7 cellular contexts compared by ENCODE assay signal in genomic region chr22:43152355-43153071, GRCh38. TPM values are rescaled to one million over a fixed set of nuclear protein-coding genes. Genes with fewer than 3 reads are reported as not detected.
DNase-seq lines count a peak whose midpoint lies in the region; ATAC-seq and TF ChIP-seq lines count a peak whose summit lies in the region.

No MANE protein-coding gene starts in this region.

- H3K27ac ChIP-seq in PC-3 (ENCODE audit: low read length): peak overlapping the region; percentile 73

- no peak for TF ChIP-seq CTCF in PC-3 (conservative IDR thresholded peaks at IDR 0.05; ENCODE audit: low read depth, low read length)
- TF ChIP-seq CTCF in osteocyte (IDR thresholded peaks at IDR 0.05): no peak
- no peak for TF ChIP-seq CTCF in type B pancreatic cell (conservative IDR thresholded peaks at IDR 0.05)

- no peaks in the 10 kb centered on the region for H3K9me3 ChIP-seq in PC-3 (ENCODE audit: low read length)

- H3K79me2 ChIP-seq in PC-3 (ENCODE audit: low read length): peaks cover 54% of the 10 kb centered on the region

- no peaks in the 10 kb centered on the region for H3K9me2 ChIP-seq in PC-3 (replicated peaks; ENCODE audit: low read length)

- ATAC-seq in GM19463 (IDR thresholded peaks at IDR 0.05; ENCODE audit: unreplicated experiment) (peak; percentile 45), PC-3 (peak; percentile 88)

- POLR2A ChIA-PET in PC-3 (lab: Charles Lee; ENCODE audit: unreplicated experiment): no interaction called here

- BruUV-seq in PC-3 (replicated peaks; lab: Mats Ljungman, UMichigan): no TSS peak

- peak overlapping the region; percentile 70 for H3K4me3 ChIP-seq in PC-3 (ENCODE audit: low read length)

- H3K4me1 Mint-ChIP-seq in osteocyte (ENCODE audit: unreplicated experiment) (peaks cover 25% of the 10 kb centered on the region), type B pancreatic cell (ENCODE audit: unreplicated experiment) (peaks cover 9% of the 10 kb centered on the region)

- CTCF ChIA-PET in PC-3 (lab: Charles Lee): no interaction called here

- peak overlapping the region; percentile 49; the same call in 1 of the 2 replicates for H2AFZ ChIP-seq in PC-3 (ENCODE audit: low read length)

- H3F3A ChIP-seq in PC-3 (ENCODE audit: low read length, unreplicated experiment): no peaks in the 10 kb centered on the region

- H3K9me3 Mint-ChIP-seq in osteocyte (ENCODE audit: unreplicated experiment): no peaks in the 10 kb centered on the region
- no peaks in the 10 kb centered on the region for H3K9me3 Mint-ChIP-seq in type B pancreatic cell

- H3K27ac Mint-ChIP-seq in osteocyte (ENCODE audit: unreplicated experiment) (peak overlapping the region; percentile 84), type B pancreatic cell (no peak overlapping the region)

- H3K27me3 Mint-ChIP-seq in osteocyte (ENCODE audit: unreplicated experiment) (no peaks in the 10 kb centered on the region), type B pancreatic cell (peaks cover 3% of the 10 kb centered on the region)

- intact Hi-C loops in PC-3 (cut with micrococcal nuclease): no loop called here

- H4K20me1 ChIP-seq in PC-3 (ENCODE audit: low read length): peaks cover 3% of the 10 kb centered on the region; the same call in 1 of the 2 replicates

- H3K4me2 ChIP-seq in PC-3 (ENCODE audit: low read length): peak overlapping the region; percentile 86

- H3K36me3 ChIP-seq in PC-3 (ENCODE audit: low read depth, low read length): no peaks in the 10 kb centered on the region

- H3K4me1 ChIP-seq in PC-3 (ENCODE audit: insufficient read depth, low read length): peaks cover 13% of the 10 kb centered on the region; the same call in 1 of the 2 replicates

- H3K4me3 Mint-ChIP-seq in osteocyte (ENCODE audit: unreplicated experiment): peak overlapping the region; percentile 71
- peak overlapping the region; percentile 84 for H3K4me3 Mint-ChIP-seq in type B pancreatic cell

- H3K36me3 Mint-ChIP-seq in osteocyte (ENCODE audit: unreplicated experiment) (no peaks in the 10 kb centered on the region), type B pancreatic cell (no peaks in the 10 kb centered on the region)

- DNase-seq in PC-3 (peak; percentile 68), fibroblast of the conjunctiva (ENCODE audit: low read depth) (peak; percentile 51), osteocyte (ENCODE audit: extremely low spot score, unreplicated experiment) (peak; percentile 91), type B pancreatic cell (ENCODE audit: extremely low spot score, unreplicated experiment) (no peak), GM19240 (ENCODE audit: insufficient read length, low spot score) (no peak)
- DNase-seq in activated effector memory CD4-positive, alpha-beta T cell treated with Interleukin-2 at 50 U/mL for 16 hours: peak; percentile 55

- peak overlapping the region; percentile 89 for H3K9ac ChIP-seq in PC-3 (ENCODE audit: low read length)

- H3K27me3 ChIP-seq in PC-3 (ENCODE audit: low read length): no peaks in the 10 kb centered on the region

RNA-seq across cellular contexts. Expression of gene TSPO, which starts 1.2 kb away (rescaled TPM):
- total RNA-seq in PC-3 (2014; rRNA removed) (283 and 349 TPM in 2 replicates), osteocyte (70.6 and 73.3 TPM in 2 replicates), type B pancreatic cell (ENCODE audit: low replicate concordance) (16.9 and 30.9 TPM in 2 replicates)

RNA-seq across cellular contexts. Expression of gene MCAT, which starts 9.3 kb away (rescaled TPM):
- total RNA-seq in PC-3 (2014; rRNA removed) (29.2 and 39.2 TPM in 2 replicates), osteocyte (16.5 and 16.6 TPM in 2 replicates), type B pancreatic cell (ENCODE audit: low replicate concordance) (24.0 and 27.0 TPM in 2 replicates)

RNA-seq across cellular contexts. Expression of gene TTLL12, which starts 34.4 kb away (rescaled TPM):
- total RNA-seq in PC-3 (2014; rRNA removed) (48.9 and 54.3 TPM in 2 replicates), osteocyte (33.7 and 35.6 TPM in 2 replicates), type B pancreatic cell (ENCODE audit: low replicate concordance) (57.3 and 98.5 TPM in 2 replicates)

RNA-seq across cellular contexts. Expression of gene BIK, which starts 42.0 kb away (rescaled TPM):
- total RNA-seq in PC-3 (2014; rRNA removed): 24.6 and 29.4 TPM in 2 replicates
- not detected in 2 replicates for total RNA-seq in osteocyte
- total RNA-seq in type B pancreatic cell (ENCODE audit: low replicate concordance): 5.4 and 37.9 TPM in 2 replicates

Comparison
In these comparisons a context has a peak if more than half of its experiments do, and no peak if none do; other contexts are left out.
1. DNase-seq: peak in PC-3 (single experiment), activated effector memory CD4-positive, alpha-beta T cell treated with Interleukin-2 at 50 U/mL for 16 hours (single experiment), fibroblast of the conjunctiva (single experiment) and osteocyte (single experiment); none in type B pancreatic cell (single experiment) and GM19240 (single experiment).